1 cellular context compared by ENCODE assay signal in genomic region chr14:68470361-68470760, GRCh38.
TF ChIP-seq lines count a peak whose summit lies in the region.

No MANE protein-coding gene starts in this region.

TF ChIP-seq in GM23338, 12 proteins besides CTCF, POLR2A, EP300 and RAD21 (continued from another document):
- no peak for TF ChIP-seq REST (IDR thresholded peaks at IDR 0.05; ENCODE audit: unreplicated experiment)
- no peak for TF ChIP-seq ZNF331 (CRISPR knock-in tag; IDR thresholded peaks at IDR 0.05; ENCODE audit: low read depth)
